19 cellular contexts compared by ENCODE assay signal in genomic region chr6:43624786-43625288, GRCh38. TPM values are rescaled to one million over a fixed set of nuclear protein-coding genes. Genes with fewer than 3 reads are reported as not detected.
"Had no signal": no experiment of that assay in that cellular context is flagged by ENCODE, and none has a peak within 500 bp of the region (broad histone marks: within the 10 kb centered on the region; RNA-seq: fewer than 3 reads in every experiment).

No MANE protein-coding gene starts in this region.

- H3K9me3 ChIP-seq: colonic mucosa, lower lobe of right lung had no signal

- H3K4me3 ChIP-seq: colonic mucosa, lower lobe of right lung, skin epidermis had no signal

- DNase-seq: activated CD4-positive, CD25-positive, alpha-beta regulatory T cell; activated CD8-positive, alpha-beta memory T cell treated with anti-CD3 and anti-CD28 coated beads for 24 hours; activated CD8-positive, alpha-beta memory T cell treated with anti-CD3 and anti-CD28 coated beads, Interleukin-2, amount 50 U/mL, for 48 hours; amniotic stem cell; caudate nucleus; colonic mucosa; erythroblast; hypothalamus; islet precursor cell; left colon; lower lobe of right lung; midbrain; stimulated activated CD4-positive, alpha-beta T cell treated with anti-CD3 and anti-CD28 coated beads, Interleukin-4, amount 100 ng/mL, for 1 hour; T-helper 1 cell; T1000 had no signal

- FAIRE-seq: frontal cortex had no signal

- H3K27me3 Mint-ChIP-seq: activated naive CD8-positive, alpha-beta T cell; progenitor cell of endocrine pancreas had no signal

- H3K4me1 ChIP-seq: colonic mucosa had no signal

- ATAC-seq: left colon, lower lobe of right lung had no signal

- H3K27me3 ChIP-seq: colonic mucosa had no signal

- H3K27ac Mint-ChIP-seq: activated naive CD8-positive, alpha-beta T cell; progenitor cell of endocrine pancreas had no signal

- H3K4me3 Mint-ChIP-seq: activated naive CD8-positive, alpha-beta T cell had no signal

- H3K27ac ChIP-seq: colonic mucosa, lower lobe of right lung, skin epidermis had no signal

RNA-seq across cellular contexts. Expression of gene RSPH9, which starts 20.0 kb away (rescaled TPM):
- total RNA-seq: colonic mucosa had no signal
